10 cellular contexts compared by ENCODE assay signal in genomic region chr13:51330741-51331140, GRCh38. TPM values are rescaled to one million over a fixed set of nuclear protein-coding genes. Genes with fewer than 3 reads are reported as not detected.
DNase-seq lines count a peak whose midpoint lies in the region; ATAC-seq and FAIRE-seq lines count a peak whose summit lies in the region.
"Had no signal": no experiment of that assay in that cellular context is flagged by ENCODE, and none has a peak within 500 bp of the region (broad histone marks: within the 10 kb centered on the region; RNA-seq: fewer than 3 reads in every experiment).

No MANE protein-coding gene starts in this region.

- no peak for FAIRE-seq in frontal cortex (lab: Jason Lieb, UNC)

- 0 out of 2 replicates have a peak, but pooled peaks cover 8% of the 10 kb centered on the region for H3K4me1 ChIP-seq in SJCRH30

- ATAC-seq in GM19351 (IDR thresholded peaks at IDR 0.05; ENCODE audit: unreplicated experiment) = peak; percentile 59
- ATAC-seq in stimulated activated naive CD8-positive, alpha-beta T cell treated with anti-CD3 and anti-CD28 coated beads, Interleukin-15, Interleukin-2, amounts not matched to agents 100 U/mL and 50 U/mL, for 24 hours = peak; percentile 33

- no peak overlapping the region for H3K27ac ChIP-seq in SJCRH30

- no peaks in the 10 kb centered on the region for H3K27me3 ChIP-seq in SJCRH30

- H3K9me3 ChIP-seq in SJCRH30 (replicated peaks) = no peaks in the 10 kb centered on the region

- no peak overlapping the region for H3K4me3 ChIP-seq in SJCRH30

- H3K36me3 ChIP-seq in SJCRH30 = no peaks in the 10 kb centered on the region

- peak; percentile 93 for DNase-seq in HT1080 (ENCODE audit: low read depth)
- DNase-seq in astrocyte of the hippocampus (ENCODE audit: low read depth, low spot score) = peak; percentile 95
- no peak for DNase-seq in stimulated activated naive CD8-positive, alpha-beta T cell treated with anti-CD3 and anti-CD28 coated beads, Interleukin-15, Interleukin-2, amounts not matched to agents 100 U/mL and 50 U/mL, for 24 hours
- no peak for DNase-seq in frontal cortex (ENCODE audit: low spot score in 2 of 2)
- no peak for DNase-seq in NCI-H1694 treated with DMSO at 0.1 percent for 48 hours (lab: John Stamatoyannopoulos, UW)
- DNase-seq in NCI-H146 (lab: John Stamatoyannopoulos, UW) = no peak
- DNase-seq in SJCRH30 = no peak
- DNase-seq: activated effector memory CD4-positive, alpha-beta T cell treated with anti-CD3 and anti-CD28 coated beads, Interleukin-2, amount 50 U/mL, for 16 hours had no signal

RNA-seq across cellular contexts. Expression of gene SERPINE3, which starts 8.8 kb away (rescaled TPM):
- 0.03 TPM in 1 of 2 replicates, not detected in the other for total RNA-seq in HT1080 (2014; rRNA removed; shearing (Covaris generic))
- polyA plus RNA-seq in HT1080 (2015; cell fraction: cytosol; rRNA removed) = not detected in 2 replicates
- not detected in 2 replicates for polyA plus RNA-seq in HT1080 (2015; cell fraction: nucleus; rRNA removed)
- total RNA-seq in frontal cortex = 0.41 TPM
- total RNA-seq in SJCRH30 (2014; rRNA removed; shearing (Covaris generic)) = not detected in 2 replicates
- total RNA-seq: neural crest cell had no signal

Comparison
In these comparisons a context has a peak if more than half of its experiments do, and no peak if none do; other contexts are left out.
1. DNase-seq: peak in HT1080 (single experiment) and astrocyte of the hippocampus (single experiment); none in stimulated activated naive CD8-positive, alpha-beta T cell treated with anti-CD3 and anti-CD28 coated beads, Interleukin-15, Interleukin-2, amounts not matched to agents 100 U/mL and 50 U/mL, for 24 hours (single experiment), frontal cortex (0 of 2), NCI-H1694 treated with DMSO at 0.1 percent for 48 hours (single experiment), NCI-H146 (single experiment) and SJCRH30 (0 of 2).